In genomic region chr2:1300284-1300683, GRCh38 we compare ENCODE assay signal across 27 cellular contexts.
"Had no signal": no experiment of that assay in that cellular context is flagged by ENCODE, and none has a peak within 500 bp of the region (broad histone marks: within the 10 kb centered on the region; RNA-seq: fewer than 3 reads in every experiment).

No MANE protein-coding gene starts in this region.

- H3K4me1 Mint-ChIP-seq: natural killer cell; nephron; stimulated activated effector memory CD8-positive, alpha-beta T cell treated with anti-CD3 and anti-CD28 coated beads, Interleukin-12 subunit alpha, Interleukin-12 subunit beta, amount 100 ng/mL, for 72 hours had no signal

- H3K9me3 Mint-ChIP-seq: naive B cell; natural killer cell; nephron; neural progenitor cell; stimulated activated effector memory CD8-positive, alpha-beta T cell treated with anti-CD3 and anti-CD28 coated beads, Interleukin-12 subunit alpha, Interleukin-12 subunit beta, amount 100 ng/mL, for 72 hours; stimulated activated naive B cell treated with anti-CD40 and anti-IgM and Interleukin-4, amounts not matched to agents 10 μg/mL and 1 μg/mL and 100 μg/mL, for 72 hours; stimulated activated naive CD8-positive, alpha-beta T cell treated with anti-CD3 and anti-CD28 coated beads, Interleukin-15, Interleukin-2, amounts not matched to agents 100 ng/mL and 50 ng/mL, for 24 hours had no signal

- H3K27me3 ChIP-seq: neural progenitor cell, pancreas, right lobe of liver, sigmoid colon, stomach, thyroid gland, tibial nerve, upper lobe of left lung, vagina had no signal

- H3K9me3 ChIP-seq: pancreas, prostate gland, right lobe of liver, sigmoid colon, thoracic aorta, thyroid gland, tibial nerve, upper lobe of left lung, vagina had no signal

- H3K4me2 ChIP-seq: neural progenitor cell had no signal

- H3K27ac ChIP-seq: neural progenitor cell, pancreas, prostate gland, right lobe of liver, sigmoid colon, stomach, thoracic aorta, thyroid gland, tibial nerve, upper lobe of left lung, vagina had no signal

- H3K36me3 ChIP-seq: neural progenitor cell, pancreas, prostate gland, right lobe of liver, sigmoid colon, stomach, thoracic aorta, thyroid gland, tibial nerve, upper lobe of left lung, vagina had no signal

- H3K36me3 Mint-ChIP-seq: naive B cell; natural killer cell; neural progenitor cell; stimulated activated effector memory CD8-positive, alpha-beta T cell treated with anti-CD3 and anti-CD28 coated beads, Interleukin-12 subunit alpha, Interleukin-12 subunit beta, amount 100 ng/mL, for 72 hours had no signal

- H3K4me3 Mint-ChIP-seq: natural killer cell; nephron; neural progenitor cell; stimulated activated effector memory CD8-positive, alpha-beta T cell treated with anti-CD3 and anti-CD28 coated beads, Interleukin-12 subunit alpha, Interleukin-12 subunit beta, amount 100 ng/mL, for 72 hours; stimulated activated naive B cell treated with anti-CD40 and anti-IgM and Interleukin-4, amounts not matched to agents 10 μg/mL and 1 μg/mL and 100 μg/mL, for 72 hours; stimulated activated naive CD8-positive, alpha-beta T cell treated with anti-CD3 and anti-CD28 coated beads, Interleukin-15, Interleukin-2, amounts not matched to agents 100 ng/mL and 50 ng/mL, for 24 hours had no signal

- H3K27ac Mint-ChIP-seq: natural killer cell; nephron; neural progenitor cell; stimulated activated effector memory CD8-positive, alpha-beta T cell treated with anti-CD3 and anti-CD28 coated beads, Interleukin-12 subunit alpha, Interleukin-12 subunit beta, amount 100 ng/mL, for 72 hours; stimulated activated naive B cell treated with anti-CD40 and anti-IgM and Interleukin-4, amounts not matched to agents 10 μg/mL and 1 μg/mL and 100 μg/mL, for 72 hours; stimulated activated naive CD8-positive, alpha-beta T cell treated with anti-CD3 and anti-CD28 coated beads, Interleukin-15, Interleukin-2, amounts not matched to agents 100 ng/mL and 50 ng/mL, for 24 hours had no signal

- ATAC-seq: natural killer cell; pancreas; right cardiac atrium; right lobe of liver; stimulated activated effector memory CD8-positive, alpha-beta T cell treated with anti-CD3 and anti-CD28 coated beads, Interleukin-12 subunit alpha, Interleukin-12 subunit beta, amount 100 ng/mL, for 72 hours; stimulated activated naive B cell treated with anti-CD40 and anti-IgM and Interleukin-4, amounts not matched to agents 10 μg/mL and 1 μg/mL and 100 μg/mL, for 72 hours had no signal

- H3K4me1 ChIP-seq: prostate gland, right lobe of liver, sigmoid colon, stomach, thyroid gland, tibial nerve, upper lobe of left lung, vagina had no signal

- H2AFZ ChIP-seq: neural progenitor cell had no signal

- DNase-seq: naive B cell; natural killer cell; occipital lobe; pancreas; retina; right cardiac atrium; right lobe of liver; sigmoid colon; small intestine; stimulated activated CD4-positive, alpha-beta T cell treated with anti-CD3 and anti-CD28 coated beads, Interleukin-2, amount 100 ng/mL, for 24 hours; stimulated activated CD4-positive, alpha-beta T cell treated with anti-CD3 and anti-CD28 coated beads, Interleukin-2, amount 100 ng/mL, for 48 hours; stimulated activated CD4-positive, alpha-beta T cell treated with anti-CD3 and anti-CD28 coated beads, Interleukin-4, amount 100 ng/mL, for 24 hours; stimulated activated naive B cell treated with anti-CD40 and anti-IgM and Interleukin-4, amounts not matched to agents 10 μg/mL and 1 μg/mL and 100 μg/mL, for 72 hours; stimulated activated naive CD4-positive, alpha-beta T cell treated with Interleukin-2 at 50 U/mL for 16 hours; stomach; thyroid gland; trophoblast cell; upper lobe of left lung had no signal

- H3K27me3 Mint-ChIP-seq: stimulated activated naive CD8-positive, alpha-beta T cell treated with anti-CD3 and anti-CD28 coated beads, Interleukin-15, Interleukin-2, amounts not matched to agents 100 ng/mL and 50 ng/mL, for 24 hours had no signal

- H3K4me3 ChIP-seq: neural progenitor cell, pancreas, prostate gland, right lobe of liver, sigmoid colon, stomach, thoracic aorta, thyroid gland, tibial nerve, upper lobe of left lung, vagina had no signal

- FAIRE-seq: pancreas, small intestine, urothelium cell line had no signal

- H3K9ac ChIP-seq: neural progenitor cell had no signal
